Comparison of ENCODE assay signal across 8 cellular contexts in the genomic region with DNA sequence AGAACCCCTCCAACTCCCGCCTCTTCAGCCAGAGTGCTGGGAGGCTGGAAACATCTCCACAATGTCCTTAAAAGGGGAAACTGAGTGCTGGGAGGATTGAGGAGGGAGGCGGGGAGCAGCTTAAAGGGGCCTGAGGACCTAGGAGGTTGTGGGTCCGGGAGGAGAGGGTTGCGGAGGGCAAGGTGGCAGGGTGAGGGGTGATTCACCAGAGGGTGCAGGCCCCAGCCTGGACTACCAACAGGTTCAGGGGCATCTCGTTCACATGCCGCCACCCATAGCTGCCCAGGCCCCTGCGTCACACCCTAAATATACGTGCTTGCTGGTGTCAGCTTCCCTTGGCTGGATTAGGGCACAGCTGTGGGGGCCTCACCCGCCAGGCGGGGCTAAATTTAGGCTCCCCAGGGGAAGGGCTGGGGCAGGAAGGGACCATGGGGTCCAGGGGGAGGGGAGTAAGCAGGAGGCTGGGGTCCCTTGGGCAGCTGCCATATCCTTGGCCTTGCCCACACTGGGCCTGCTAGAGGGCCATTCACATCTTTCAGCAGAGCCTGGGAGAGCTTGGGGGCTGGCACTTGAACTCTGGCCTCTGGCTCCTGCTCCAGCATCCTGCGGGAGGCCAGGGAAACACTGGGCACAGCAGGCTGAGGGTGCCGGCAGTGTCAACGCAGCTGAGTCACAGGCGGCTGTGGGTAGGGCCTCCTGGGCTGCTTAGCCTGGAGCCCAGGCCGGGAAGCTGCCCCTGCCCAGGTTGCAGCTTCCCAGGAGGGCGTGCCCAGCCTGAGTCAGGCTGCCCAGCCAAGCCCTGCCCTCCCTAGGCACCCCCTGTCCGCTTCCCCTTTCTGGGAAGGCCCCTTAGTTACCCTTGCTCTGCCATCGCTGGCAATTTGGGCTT. TPM values are rescaled to one million over a fixed set of nuclear protein-coding genes. Genes with fewer than 3 reads are reported as not detected.
DNase-seq lines count a peak whose midpoint lies in the region; ATAC-seq, FAIRE-seq and TF ChIP-seq lines count a peak whose summit lies in the region.

No MANE protein-coding gene starts in this region.

- no peak overlapping the region for H2AFZ ChIP-seq in fibroblast of lung (ENCODE audit: low read length)

- no peaks in the 10 kb centered on the region for H3K9me3 ChIP-seq in fibroblast of lung (ENCODE audit: control insufficient read depth, insufficient read depth, low read depth, low read length)
- no peaks in the 10 kb centered on the region for H3K9me3 ChIP-seq in neutrophil

- in situ Hi-C loops in GM13976 (cut with MboI; ENCODE audit: low sequenced_read_pairs, unreplicated experiment), result no loop called here

- H3K36me3 Mint-ChIP-seq in CD14-positive monocyte, result peaks cover 35 to 51% of the 10 kb centered on the region in 2 donors

- peaks cover 22% of the 10 kb centered on the region for H3K79me2 ChIP-seq in fibroblast of lung (ENCODE audit: control insufficient read depth, insufficient read depth, low read length)

- H3K4me2 ChIP-seq in fibroblast of lung (ENCODE audit: extremely low read depth, insufficient read depth, low read length), result peak overlapping the region; percentile 99

- H4K20me1 ChIP-seq in fibroblast of lung (ENCODE audit: control insufficient read depth, extremely low read depth, insufficient read depth, low read length), result no peaks in the 10 kb centered on the region

- peaks cover 24% of the 10 kb centered on the region for H3K36me3 ChIP-seq in fibroblast of lung (ENCODE audit: control insufficient read depth, insufficient read depth, low read length)
- H3K36me3 ChIP-seq in neutrophil, result peaks cover 52% of the 10 kb centered on the region

- H3K9me3 Mint-ChIP-seq in CD14-positive monocyte, result peaks cover 0 to 2% (median 0%) of the 10 kb centered on the region in 7 donors

- H3K4me1 Mint-ChIP-seq in CD14-positive monocyte, result peaks cover 49% of the 10 kb centered on the region

- H3K27me3 ChIP-seq in fibroblast of lung (ENCODE audit: control insufficient read depth, insufficient read depth, low read length), result no peaks in the 10 kb centered on the region
- H3K27me3 ChIP-seq in neutrophil, result no peaks in the 10 kb centered on the region

- H3K4me1 ChIP-seq in fibroblast of lung (ENCODE audit: control insufficient read depth, extremely low read depth, insufficient read depth, low read length), result peaks cover 34% of the 10 kb centered on the region
- H3K4me1 ChIP-seq in neutrophil (ENCODE audit: control insufficient read depth in 1 of 2, insufficient read depth in 1 of 2, low read depth in 1 of 2, low read length in 1 of 2), result peaks cover 60 to 63% of the 10 kb centered on the region in 2 experiments

- H3K27me3 Mint-ChIP-seq in CD14-positive monocyte (ENCODE audit: low read depth in 3 of 3), result no peaks in the 10 kb centered on the region

- H3K27ac Mint-ChIP-seq in CD14-positive monocyte, result peak overlapping the region; percentile 93 to 97 (median 96)

- intact Hi-C loops in CD14-positive monocyte (cut with micrococcal nuclease), result loop anchor here (1.0 to 10.0 kb wide), 3 partner anchors 11 to 552 kb away; a partner anchor contains a TSS

- no peak for ATAC-seq in HG03039 (IDR thresholded peaks at IDR 0.05; ENCODE audit: unreplicated experiment)

- TF ChIP-seq CTCF in CD14-positive monocyte (IDR thresholded peaks at IDR 0.05), result no peak
- TF ChIP-seq CTCF in VCaP (conservative IDR thresholded peaks at IDR 0.05), result no peak
- no peak for TF ChIP-seq CTCF in fibroblast of lung (conservative IDR thresholded peaks at IDR 0.05 in 1 of 2, IDR thresholded peaks at IDR 0.05 in 1 of 2; ENCODE audit: low read depth in 1 of 2, low read length in 2 of 2)
- no peak for TF ChIP-seq CTCF in neutrophil (IDR thresholded peaks at IDR 0.05)
- TF ChIP-seq CTCF in GM13976 (IDR thresholded peaks at IDR 0.05; ENCODE audit: borderline replicate concordance, control extremely low read depth, extremely low read depth, insufficient read depth, missing control alignments), result no peak

- peak overlapping the region; percentile 90 to 95 for H3K4me3 Mint-ChIP-seq in CD14-positive monocyte

- FAIRE-seq in HTR-8/SVneo (lab: Jason Lieb, UNC), result peak; percentile 96

- peak overlapping the region; percentile 71 for H3K9ac ChIP-seq in fibroblast of lung (ENCODE audit: insufficient read depth, low read length)

- H3K27ac ChIP-seq in VCaP (peak overlapping the region; percentile 98; the same call in 1 of the 2 replicates), fibroblast of lung (ENCODE audit: insufficient read depth, low read length) (peak overlapping the region; percentile 80), neutrophil (peak overlapping the region; percentile 95)

- peak; percentile 94 for DNase-seq in CD14-positive monocyte (ENCODE audit: low spot score)
- peak; percentile 86 for DNase-seq in HTR-8/SVneo (ENCODE audit: insufficient read length, low spot score)
- peak; percentile 59 to 69 for DNase-seq in fibroblast of lung (ENCODE audit: low read depth in 2 of 2)
- no peak for DNase-seq in effector CD8-positive, alpha-beta T cell (lab: John Stamatoyannopoulos, UW)
- no peak for DNase-seq in GM13976 (ENCODE audit: low spot score)

- H3K4me3 ChIP-seq in fibroblast of lung (replicated peaks in 1 of 4; ENCODE audit: control extremely low read depth in 1 of 4, insufficient read depth in 1 of 4, low read depth in 3 of 4, low read length in 4 of 4) (peak overlapping the region; percentile 55 to 79 (median 60)), neutrophil (ENCODE audit: low read depth in 1 of 2, low read length in 1 of 2) (peak overlapping the region; percentile 76 to 99)

RNA-seq across cellular contexts. Expression of a gene that starts 1.3 kb away (rescaled TPM):
- 10 to 100 TPM; 29.6 to 42.6 TPM for polyA plus RNA-seq in CD14-positive monocyte
- total RNA-seq in fibroblast of lung, result 46.5 and 53.5 TPM in 2 replicates
- 12.4 and 12.8 TPM in 2 replicates for polyA plus RNA-seq in fibroblast of lung
- 33.0 and 39.0 TPM in 2 replicates for polyA plus RNA-seq in fibroblast of lung (2012)
- polyA minus RNA-seq in fibroblast of lung (ENCODE audit: low replicate concordance), result 23.5 and 35.6 TPM in 2 replicates

RNA-seq across cellular contexts. Expression of a gene that starts 4.8 kb away (rescaled TPM):
- polyA plus RNA-seq in CD14-positive monocyte, result 100 to 1,000 TPM in 1 of 2 donors, 10 to 100 TPM in 1; 70.8 to 139 TPM
- total RNA-seq in fibroblast of lung, result 17.5 and 23.4 TPM in 2 replicates
- polyA plus RNA-seq in fibroblast of lung, result 18.2 and 18.3 TPM in 2 replicates
- polyA plus RNA-seq in fibroblast of lung (2012), result 30.6 and 41.2 TPM in 2 replicates
- polyA minus RNA-seq in fibroblast of lung (ENCODE audit: low replicate concordance), result 43.9 and 64.2 TPM in 2 replicates

RNA-seq across cellular contexts. Expression of a gene that starts 6.8 kb away (rescaled TPM):
- polyA plus RNA-seq in CD14-positive monocyte (10 to 100 TPM; 48.5 to 56.2 TPM), fibroblast of lung (20.8 and 32.0 TPM in 2 replicates)
- total RNA-seq in fibroblast of lung, result 25.8 and 30.8 TPM in 2 replicates
- polyA plus RNA-seq in fibroblast of lung (2012), result 57.6 and 89.2 TPM in 2 replicates
- polyA minus RNA-seq in fibroblast of lung (ENCODE audit: low replicate concordance), result 12.7 and 15.2 TPM in 2 replicates

RNA-seq across cellular contexts. Expression of a gene that starts 18.5 kb away (rescaled TPM):
- polyA plus RNA-seq in CD14-positive monocyte (not detected), fibroblast of lung (not detected in 2 replicates)
- total RNA-seq in fibroblast of lung, result under 0.01 TPM in 1 of 2 replicates, not detected in the other
- polyA plus RNA-seq in fibroblast of lung (2012), result 0.10 TPM in 1 of 2 replicates, not detected in the other
- polyA minus RNA-seq in fibroblast of lung (ENCODE audit: low replicate concordance), result not detected in 2 replicates

RNA-seq across cellular contexts. Expression of a gene that starts 19.0 kb away (rescaled TPM):
- 1 to 10 TPM; 3.4 to 4.6 TPM for polyA plus RNA-seq in CD14-positive monocyte
- 37.3 and 39.0 TPM in 2 replicates for total RNA-seq in fibroblast of lung
- 40.4 and 47.2 TPM in 2 replicates for polyA plus RNA-seq in fibroblast of lung
- 65.8 and 68.7 TPM in 2 replicates for polyA plus RNA-seq in fibroblast of lung (2012)
- polyA minus RNA-seq in fibroblast of lung (ENCODE audit: low replicate concordance), result 54.6 and 262 TPM in 2 replicates

Comparison
In these comparisons a context has a peak if more than half of its experiments do, and no peak if none do; other contexts are left out.
1. DNase-seq: peak in CD14-positive monocyte (single experiment), HTR-8/SVneo (single experiment) and fibroblast of lung (2 of 2); none in effector CD8-positive, alpha-beta T cell (single experiment) and GM13976 (single experiment).
2. Peak in every context shown above with its lines, with median percentiles within 50 percentile points of each other: H3K27ac ChIP-seq.